In the genomic region with DNA sequence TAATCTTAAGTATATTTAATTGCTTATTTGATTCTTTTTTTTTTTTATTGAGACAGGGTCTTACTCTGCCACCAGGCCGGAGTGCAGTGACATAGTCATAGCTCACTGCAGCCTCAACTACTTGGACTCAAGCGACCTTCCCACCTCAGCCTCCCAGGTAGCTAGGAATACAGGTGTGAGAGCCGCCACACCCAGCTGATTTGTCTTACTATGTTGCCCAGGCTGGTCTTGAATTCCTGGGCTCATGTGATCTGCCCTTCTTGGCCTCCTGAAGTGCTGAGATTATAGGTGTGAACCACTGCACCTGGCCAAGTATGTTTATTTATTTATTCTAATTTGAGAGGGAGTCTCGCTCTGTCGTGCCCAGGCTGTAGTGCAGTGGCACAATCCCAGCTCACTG, we compare ENCODE assay signal across 22 cellular contexts. TPM values are rescaled to one million over a fixed set of nuclear protein-coding genes. Genes with fewer than 3 reads are reported as not detected.
A peak's percentile ranks its signal among the peaks of the same experiment; 100 is the strongest.
DNase-seq lines count a peak whose midpoint lies in the region; ATAC-seq, FAIRE-seq and TF ChIP-seq lines count a peak whose summit lies in the region.
"Had no signal": no experiment of that assay in that cellular context is flagged by ENCODE, and none has a peak within 500 bp of the region (broad histone marks: within the 10 kb centered on the region; RNA-seq: fewer than 3 reads in every experiment).

No MANE protein-coding gene starts in this region.

- TF ChIP-seq POLR2A in transverse colon (IDR thresholded peaks at IDR 0.05) = no peak
- TF ChIP-seq POLR2A in GM12892 (IDR thresholded peaks at IDR 0.05; ENCODE audit: low read depth, low read length) = no peak

- no peak overlapping the region for H3K4me3 ChIP-seq in left lung
- H3K4me3 ChIP-seq in transverse colon = no peak overlapping the region
- no peak overlapping the region for H3K4me3 ChIP-seq in BE2C (ENCODE audit: low read depth, low read length)
- H3K4me3 ChIP-seq: body of pancreas, K562 had no signal

- H3K27me3 Mint-ChIP-seq in activated naive CD4-positive, alpha-beta T cell treated with anti-CD3 and anti-CD28 coated beads, Interleukin-2, amount 10 ng/mL, durations not matched to agents 7 days and 5 days = no peaks in the 10 kb centered on the region
- H3K27me3 Mint-ChIP-seq in T-helper 17 cell = no peaks in the 10 kb centered on the region

- CTCF ChIA-PET in activated naive CD4-positive, alpha-beta T cell treated with anti-CD3 and anti-CD28 coated beads, Interleukin-2, amount 10 ng/mL, durations not matched to agents 7 days and 5 days (lab: Charles Lee) = interaction anchor here (1.0 to 2.0 kb wide), 5 partner anchors 9 to 36 kb away, joined by 3 to 7 read pairs (median 3); no protein-coding TSS in a partner anchor

- H3K4me3 Mint-ChIP-seq in activated naive CD4-positive, alpha-beta T cell treated with anti-CD3 and anti-CD28 coated beads, Interleukin-2, amount 10 ng/mL, durations not matched to agents 7 days and 5 days = no peak overlapping the region
- peak overlapping the region; percentile 49 for H3K4me3 Mint-ChIP-seq in T-helper 17 cell

- DNase-seq in activated naive CD4-positive, alpha-beta T cell treated with anti-CD3 and anti-CD28 coated beads, Interleukin-2, amount 10 ng/mL, durations not matched to agents 7 days and 5 days = no peak
- no peak for DNase-seq in activated naive CD4-positive, alpha-beta T cell treated with Interleukin-2 at 50 U/mL for 16 hours
- DNase-seq in T-helper 17 cell (no peak), left lung (no peak), transverse colon (peak; percentile 44), BE2C (no peak), KBM-7 (no peak), GM12892 (ENCODE audit: insufficient read length) (no peak)
- DNase-seq: Calu3; cortex of kidney; foreskin melanocyte; HCEC 1CT; NCI-H1930; NCI-H446 treated with DMSO at 0.1 percent for 48 hours; nucleus accumbens; stimulated activated CD4-positive, alpha-beta T cell treated with anti-CD3 and anti-CD28 coated beads, Interleukin-15, amount 100 ng/mL, for 24 hours; stimulated activated naive CD8-positive, alpha-beta T cell treated with anti-CD3 and anti-CD28 coated beads, Interleukin-15, Interleukin-2, amounts not matched to agents 100 U/mL and 50 U/mL, for 24 hours had no signal

- H3K27me3 ChIP-seq in left lung (no peaks in the 10 kb centered on the region), transverse colon (no peaks in the 10 kb centered on the region), BE2C (no peaks in the 10 kb centered on the region)
- H3K27me3 ChIP-seq: body of pancreas had no signal

- H3K27ac ChIP-seq in left lung = peak overlapping the region; percentile 20 to 48
- peak overlapping the region in 2 of 4 donors; percentile 31 to 36 for H3K27ac ChIP-seq in transverse colon
- H3K27ac ChIP-seq: body of pancreas, epithelial cell of prostate, HL-60 had no signal

- ATAC-seq in T-helper 17 cell (no peak), left lung (peak; percentile 58)
- ATAC-seq: body of pancreas; K562; stimulated activated naive CD8-positive, alpha-beta T cell treated with anti-CD3 and anti-CD28 coated beads, Interleukin-15, Interleukin-2, amounts not matched to agents 100 U/mL and 50 U/mL, for 24 hours had no signal

- TF ChIP-seq EP300 in transverse colon (IDR thresholded peaks at IDR 0.05; ENCODE audit: low read depth) = no peak

- H3K9me3 Mint-ChIP-seq in activated naive CD4-positive, alpha-beta T cell treated with anti-CD3 and anti-CD28 coated beads, Interleukin-2, amount 10 ng/mL, durations not matched to agents 7 days and 5 days = no peaks in the 10 kb centered on the region

- intact Hi-C loops in left lung (cut with DNase I) = no loop called here
- intact Hi-C loops in transverse colon (cut with DNase I; ENCODE audit: low total_unique reads) = no loop called here

- no peak for FAIRE-seq in GM12892 (lab: Jason Lieb, UNC)
- FAIRE-seq: GM19239, K562 had no signal

- peaks cover 53% of the 10 kb centered on the region for H3K4me1 Mint-ChIP-seq in activated naive CD4-positive, alpha-beta T cell treated with anti-CD3 and anti-CD28 coated beads, Interleukin-2, amount 10 ng/mL, durations not matched to agents 7 days and 5 days
- peaks cover 49% of the 10 kb centered on the region for H3K4me1 Mint-ChIP-seq in T-helper 17 cell

- peaks cover 0 to 11% of the 10 kb centered on the region in 2 donors for H3K36me3 ChIP-seq in left lung
- no peaks in the 10 kb centered on the region for H3K36me3 ChIP-seq in transverse colon
- H3K36me3 ChIP-seq in BE2C = peaks cover 4% of the 10 kb centered on the region; the same call in 1 of the 2 replicates

- in situ Hi-C loops in transverse colon (cut with MboI; ENCODE audit: low pct_ligation_motif_present in 1 of 4, low pct_unique_long_range_greater_than_20kb in 1 of 4, low sequenced_read_pairs in 3 of 4) = no loop called here
- in situ Hi-C loops in KBM-7 (cut with MboI; ENCODE audit: low pct_unique_long_range_greater_than_20kb, low sequenced_read_pairs) = no loop called here

- H3K36me3 Mint-ChIP-seq in activated naive CD4-positive, alpha-beta T cell treated with anti-CD3 and anti-CD28 coated beads, Interleukin-2, amount 10 ng/mL, durations not matched to agents 7 days and 5 days = peaks cover 45% of the 10 kb centered on the region
- no peaks in the 10 kb centered on the region for H3K36me3 Mint-ChIP-seq in T-helper 17 cell (ENCODE audit: low read depth)

- H3K9me3 ChIP-seq in T-helper 17 cell (ENCODE audit: control insufficient read depth, low read length, poor library complexity, severe bottlenecking) (no peaks in the 10 kb centered on the region), left lung (no peaks in the 10 kb centered on the region), transverse colon (no peaks in the 10 kb centered on the region), BE2C (no peaks in the 10 kb centered on the region)
- H3K9me3 ChIP-seq: body of pancreas had no signal

- no peak for TF ChIP-seq CTCF in left lung (IDR thresholded peaks at IDR 0.05)
- no peak for TF ChIP-seq CTCF in transverse colon (IDR thresholded peaks at IDR 0.05)
- TF ChIP-seq CTCF in BE2C (IDR thresholded peaks at IDR 0.05; ENCODE audit: low read depth, low read length) = no peak

- WGBS in transverse colon (ENCODE audit: low coverage in 1 of 2), 2 donors = 77 to 80% methylated on average over 3 to 5 of the region's 5 CpGs

- H3K4me1 ChIP-seq in left lung = peaks cover 18 to 80% of the 10 kb centered on the region in 2 donors
- peaks cover 7 to 55% (median 33%) of the 10 kb centered on the region in 4 donors for H3K4me1 ChIP-seq in transverse colon
- no peaks in the 10 kb centered on the region for H3K4me1 ChIP-seq in BE2C

- H3K27ac Mint-ChIP-seq in activated naive CD4-positive, alpha-beta T cell treated with anti-CD3 and anti-CD28 coated beads, Interleukin-2, amount 10 ng/mL, durations not matched to agents 7 days and 5 days = peak overlapping the region; percentile 57
- H3K27ac Mint-ChIP-seq in T-helper 17 cell = peak overlapping the region; percentile 86

RNA-seq across cellular contexts. Expression of gene PTPN1, which starts 38.2 kb away (rescaled TPM):
- total RNA-seq in T-helper 17 cell (10 to 100 TPM; 65.5 to 67.7 TPM), left lung (10 to 100 TPM; 70.7 to 98.6 TPM), transverse colon (10 to 100 TPM; 19.3 to 34.8 (median 28.8) TPM)
- 58.1 TPM for polyA plus RNA-seq in BE2C (2012; ENCODE audit: insufficient read depth, insufficient read length, low read depth)
- polyA plus RNA-seq in GM12892 (2012; ENCODE audit: missing spikeins) = 36.9 TPM
